ENCODE assay signal across 8 cellular contexts in genomic region chr1:167714851-167715652, GRCh38. TPM values are rescaled to one million over a fixed set of nuclear protein-coding genes. Genes with fewer than 3 reads are reported as not detected.
DNase-seq lines count a peak whose midpoint lies in the region; ATAC-seq and TF ChIP-seq lines count a peak whose summit lies in the region.

No MANE protein-coding gene starts in this region.

- H3K36me3 ChIP-seq in ectodermal cell (ENCODE audit: control insufficient read depth, insufficient read depth, low read length), result no peaks in the 10 kb centered on the region
- no peaks in the 10 kb centered on the region for H3K36me3 ChIP-seq in lung (ENCODE audit: control insufficient read depth in 2 of 2, insufficient read depth in 2 of 2, low read length in 2 of 2)

- TF ChIP-seq CTCF in C4-2B (conservative IDR thresholded peaks at IDR 0.05) (peak; percentile 94; the same call in 1 of the 2 replicates), lung (IDR thresholded peaks at IDR 0.05; ENCODE audit: control extremely low read depth, extremely low read depth) (peak; percentile 73)

- DNase-seq in NCI-H69 (lab: John Stamatoyannopoulos, UW) (peak; percentile 92), lung (ENCODE audit: low spot score) (peak; percentile 86)
- DNase-seq in activated CD4-positive, alpha-beta T cell treated with anti-CD3 and anti-CD28 coated beads, Interleukin-2, amount 50 U/mL, for 48 hours, result peak; percentile 90 to 91
- DNase-seq in stimulated activated CD4-positive, alpha-beta T cell treated with anti-CD3 and anti-CD28 coated beads, TNF-alpha, amount 100 ng/mL, for 4 hours (ENCODE audit: low read depth in 3 of 3), result peak; percentile 77 to 79 (median 77)

- H3K27me3 ChIP-seq in ectodermal cell (ENCODE audit: control insufficient read depth, insufficient read depth, low read length, poor library complexity, severe bottlenecking), result peaks cover 34% of the 10 kb centered on the region
- H3K27me3 ChIP-seq in lung (ENCODE audit: control insufficient read depth, insufficient read depth), result no peaks in the 10 kb centered on the region

- H3K27ac ChIP-seq in C4-2B, result peak overlapping the region; percentile 94
- H3K27ac ChIP-seq in ectodermal cell (ENCODE audit: insufficient read depth, low read depth, low read length, poor library complexity, severe bottlenecking), result no peak overlapping the region
- peak overlapping the region; percentile 34 to 85 for H3K27ac ChIP-seq in lung (ENCODE audit: low read depth in 1 of 2, low read length in 1 of 2)

- peak overlapping the region; percentile 85 for H3K4me3 ChIP-seq in ectodermal cell (ENCODE audit: insufficient read depth, low read depth, low read length)
- H3K4me3 ChIP-seq in lung, result peak overlapping the region; percentile 34

- ATAC-seq in GM19395 (IDR thresholded peaks at IDR 0.05; ENCODE audit: unreplicated experiment) (peak; percentile 37), HG03558 (IDR thresholded peaks at IDR 0.05; ENCODE audit: extremely low read depth, unreplicated experiment) (peak; percentile 7), lung (ENCODE audit: insufficient read depth, low FRiP score) (peak; percentile 48)

- H3K4me1 ChIP-seq in ectodermal cell (ENCODE audit: control insufficient read depth, insufficient read depth, low read length) (no peaks in the 10 kb centered on the region), lung (ENCODE audit: control insufficient read depth in 2 of 2, insufficient read depth in 2 of 2, low read length in 2 of 2) (no peaks in the 10 kb centered on the region)

- H3K9me3 ChIP-seq in ectodermal cell (ENCODE audit: control insufficient read depth, low read length) (no peaks in the 10 kb centered on the region), lung (ENCODE audit: control insufficient read depth in 2 of 2, insufficient read depth in 1 of 2, low read length in 1 of 2) (no peaks in the 10 kb centered on the region)

- 0% methylated on average over 30 of the region's 30 CpGs for WGBS in ectodermal cell, 2 experiments
- WGBS in lung, 2 donors, result 0 to 1% methylated on average over 30 of the region's 30 CpGs

RNA-seq across cellular contexts. Expression of gene MPZL1, which starts 6.7 kb away (rescaled TPM):
- 99.2 TPM for polyA plus RNA-seq in ectodermal cell (2013, experiment 1 of 4)
- polyA plus RNA-seq in ectodermal cell (2013, experiment 2 of 4), result 108 TPM
- polyA plus RNA-seq in ectodermal cell (2013, experiment 3 of 4), result 63.5 TPM
- polyA plus RNA-seq in ectodermal cell (2013, experiment 4 of 4), result 71.9 TPM
- total RNA-seq in lung, result 100 to 1,000 TPM in 1 of 2 donors, 10 to 100 TPM in 1; 89.9 to 116 TPM
- polyA plus RNA-seq in lung, result 10 to 100 TPM; 25.3 to 64.1 TPM
